8 cellular contexts compared by ENCODE assay signal in the genomic region with DNA sequence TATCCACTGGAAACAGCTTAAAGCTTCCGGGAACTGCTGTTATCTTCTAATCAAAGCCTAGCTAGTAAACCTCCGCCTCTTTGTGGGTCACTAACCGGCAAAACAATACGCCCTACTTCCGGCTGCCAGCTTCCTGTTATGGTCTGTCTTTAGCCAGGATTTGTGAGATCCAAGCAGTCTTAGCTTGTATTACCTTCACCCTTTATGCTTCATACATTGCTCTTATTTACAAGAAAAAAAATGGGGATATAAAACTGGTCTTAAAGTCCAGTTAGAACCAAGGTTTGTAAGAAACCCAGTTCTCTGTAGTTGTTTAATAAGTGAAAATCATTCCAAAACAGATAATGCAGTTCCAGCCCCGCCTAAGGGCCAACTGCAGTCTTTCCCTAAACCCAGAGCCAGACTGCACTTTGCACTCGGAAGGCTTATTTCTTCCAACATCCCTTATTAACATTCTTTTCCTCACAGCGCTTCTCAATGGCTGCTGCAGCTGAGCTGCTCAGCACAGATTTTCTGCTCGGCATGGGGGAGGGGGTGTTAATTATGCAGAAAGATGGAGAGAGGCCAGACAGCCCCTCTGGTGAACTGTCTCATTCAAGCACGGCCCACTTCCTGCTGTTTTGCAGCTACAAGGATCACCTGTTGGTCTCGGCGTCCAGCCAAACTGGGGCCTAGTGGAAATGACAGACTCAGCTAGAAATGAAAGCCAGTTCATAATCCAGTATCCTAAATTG.
DNase-seq lines count a peak whose midpoint lies in the region; ATAC-seq lines count a peak whose summit lies in the region.

No MANE protein-coding gene starts in this region.

- H2BK15ac ChIP-seq in neuronal stem cell (ENCODE audit: low read length), result no peak overlapping the region

- peak; percentile 79 for DNase-seq in NT2/D1 (ENCODE audit: low read depth, low spot score)
- peak; percentile 81 for DNase-seq in activated effector memory CD4-positive, alpha-beta T cell treated with Interleukin-2 at 50 U/mL for 16 hours
- DNase-seq in globus pallidus (ENCODE audit: low spot score), result peak; percentile 75
- DNase-seq in neuronal stem cell (ENCODE audit: low spot score), result peak; percentile 78

- ATAC-seq in GM18861 (IDR thresholded peaks at IDR 0.05; ENCODE audit: unreplicated experiment), result peak; percentile 54
- peak; percentile 71 for ATAC-seq in HG03196 (IDR thresholded peaks at IDR 0.05; ENCODE audit: unreplicated experiment)
- no peak for ATAC-seq in esophagus mucosa

- no peak overlapping the region for H4K8ac ChIP-seq in neuronal stem cell (ENCODE audit: low read depth, low read length)

- no peak overlapping the region for H3K14ac ChIP-seq in neuronal stem cell (ENCODE audit: low read length)

- no peaks in the 10 kb centered on the region for H3K27me3 ChIP-seq in NT2/D1 (ENCODE audit: insufficient read depth, insufficient read length)
- H3K27me3 ChIP-seq in neuronal stem cell (ENCODE audit: control insufficient read depth in 3 of 3, insufficient read depth in 3 of 3, low read depth in 1 of 3, low read length in 3 of 3), result no peaks in the 10 kb centered on the region

- no peaks in the 10 kb centered on the region for H3K27me3 Mint-ChIP-seq in stimulated activated naive CD8-positive, alpha-beta T cell treated with anti-CD3 and anti-CD28 coated beads, Interleukin-15, Interleukin-2, amounts not matched to agents 100 ng/mL and 50 ng/mL, for 24 hours

- H3K9ac ChIP-seq in NT2/D1 (ENCODE audit: insufficient read length, low read depth), result no peak overlapping the region
- H3K9ac ChIP-seq in neuronal stem cell (ENCODE audit: low read depth, low read length, poor library complexity), result no peak overlapping the region

- peak overlapping the region; percentile 28 for H3K4me2 ChIP-seq in neuronal stem cell (ENCODE audit: insufficient read depth, low read length, poor library complexity, severe bottlenecking)

- H2BK5ac ChIP-seq in neuronal stem cell (ENCODE audit: low read length), result no peak overlapping the region

- H3K27ac Mint-ChIP-seq in stimulated activated naive CD8-positive, alpha-beta T cell treated with anti-CD3 and anti-CD28 coated beads, Interleukin-15, Interleukin-2, amounts not matched to agents 100 ng/mL and 50 ng/mL, for 24 hours, result peak overlapping the region; percentile 94

- no peaks in the 10 kb centered on the region for H3K36me3 ChIP-seq in NT2/D1 (ENCODE audit: insufficient read depth, insufficient read length, low read length)
- H3K36me3 ChIP-seq in neuronal stem cell (replicated peaks in 1 of 2; ENCODE audit: control insufficient read depth in 2 of 2, insufficient read depth in 2 of 2, low read length in 2 of 2), result peaks cover 0 to 35% of the 10 kb centered on the region in 2 donors

- peak overlapping the region; percentile 79 for H2AFZ ChIP-seq in neuronal stem cell (ENCODE audit: low read length)

- H4K91ac ChIP-seq in neuronal stem cell (ENCODE audit: low read depth, low read length, poor library complexity), result no peak overlapping the region

- no peaks in the 10 kb centered on the region for H3K79me1 ChIP-seq in neuronal stem cell (ENCODE audit: low read depth, low read length)

- no CpG with 5 or more reads among the region's 12 CpGs for WGBS in neuronal stem cell (ENCODE audit: extremely low coverage in 2 of 2, insufficient read length in 2 of 2, insufficient replicate concordance in 1 of 2), 2 donors

- H3K4me1 ChIP-seq in NT2/D1 (ENCODE audit: insufficient read depth, insufficient read length), result no peaks in the 10 kb centered on the region
- H3K4me1 ChIP-seq in neuronal stem cell (ENCODE audit: control insufficient read depth in 2 of 2, insufficient read depth in 1 of 2, low read depth in 1 of 2, low read length in 2 of 2), result peaks cover 11 to 29% of the 10 kb centered on the region in 2 donors

- H3K4ac ChIP-seq in neuronal stem cell (ENCODE audit: low read length), result no peak overlapping the region

- H3K18ac ChIP-seq in neuronal stem cell (ENCODE audit: low read length), result no peak overlapping the region

- H3K4me3 Mint-ChIP-seq in stimulated activated naive CD8-positive, alpha-beta T cell treated with anti-CD3 and anti-CD28 coated beads, Interleukin-15, Interleukin-2, amounts not matched to agents 100 ng/mL and 50 ng/mL, for 24 hours, result peak overlapping the region; percentile 78

- no peak overlapping the region for H3K4me3 ChIP-seq in NT2/D1 (ENCODE audit: insufficient read length, low read depth)
- peak overlapping the region in 1 of 2 donors; percentile 40 for H3K4me3 ChIP-seq in neuronal stem cell (ENCODE audit: low read length in 2 of 2)

- H3K36me3 Mint-ChIP-seq in stimulated activated naive CD8-positive, alpha-beta T cell treated with anti-CD3 and anti-CD28 coated beads, Interleukin-15, Interleukin-2, amounts not matched to agents 100 ng/mL and 50 ng/mL, for 24 hours (ENCODE audit: low read depth), result peaks cover 40% of the 10 kb centered on the region

- H3K9me3 Mint-ChIP-seq in stimulated activated naive CD8-positive, alpha-beta T cell treated with anti-CD3 and anti-CD28 coated beads, Interleukin-15, Interleukin-2, amounts not matched to agents 100 ng/mL and 50 ng/mL, for 24 hours, result no peaks in the 10 kb centered on the region

- no peak overlapping the region for H3K23ac ChIP-seq in neuronal stem cell (ENCODE audit: low read depth, low read length, poor library complexity)

- peaks cover 76% of the 10 kb centered on the region for H3K4me1 Mint-ChIP-seq in stimulated activated naive CD8-positive, alpha-beta T cell treated with anti-CD3 and anti-CD28 coated beads, Interleukin-15, Interleukin-2, amounts not matched to agents 100 ng/mL and 50 ng/mL, for 24 hours (ENCODE audit: low read depth)

- no peaks in the 10 kb centered on the region for H3K9me3 ChIP-seq in NT2/D1 (ENCODE audit: insufficient read depth, low read length)
- H3K9me3 ChIP-seq in neuronal stem cell (replicated peaks in 1 of 2; ENCODE audit: control insufficient read depth in 2 of 2, insufficient read depth in 1 of 2, low read depth in 1 of 2, low read length in 2 of 2), result peaks cover 0 to under 1% of the 10 kb centered on the region in 2 donors

- no peak overlapping the region for H2BK120ac ChIP-seq in neuronal stem cell (ENCODE audit: low read depth, low read length)

- no peak overlapping the region for H2BK12ac ChIP-seq in neuronal stem cell (ENCODE audit: low read length)

- peak overlapping the region; percentile 84 for H3K27ac ChIP-seq in neuronal stem cell (replicated peaks; ENCODE audit: low read length)

- H2AK5ac ChIP-seq in neuronal stem cell (ENCODE audit: low read depth, low read length), result no peak overlapping the region
